1 cellular context compared by ENCODE assay signal in genomic region chr1:63969461-63969893, GRCh38.
TF ChIP-seq lines count a peak whose summit lies in the region.

No MANE protein-coding gene starts in this region.

TF ChIP-seq in WTC11, 78 proteins besides CTCF, POLR2A, EP300 and RAD21 (continued from another document):
- TF ChIP-seq, protein P1, sequence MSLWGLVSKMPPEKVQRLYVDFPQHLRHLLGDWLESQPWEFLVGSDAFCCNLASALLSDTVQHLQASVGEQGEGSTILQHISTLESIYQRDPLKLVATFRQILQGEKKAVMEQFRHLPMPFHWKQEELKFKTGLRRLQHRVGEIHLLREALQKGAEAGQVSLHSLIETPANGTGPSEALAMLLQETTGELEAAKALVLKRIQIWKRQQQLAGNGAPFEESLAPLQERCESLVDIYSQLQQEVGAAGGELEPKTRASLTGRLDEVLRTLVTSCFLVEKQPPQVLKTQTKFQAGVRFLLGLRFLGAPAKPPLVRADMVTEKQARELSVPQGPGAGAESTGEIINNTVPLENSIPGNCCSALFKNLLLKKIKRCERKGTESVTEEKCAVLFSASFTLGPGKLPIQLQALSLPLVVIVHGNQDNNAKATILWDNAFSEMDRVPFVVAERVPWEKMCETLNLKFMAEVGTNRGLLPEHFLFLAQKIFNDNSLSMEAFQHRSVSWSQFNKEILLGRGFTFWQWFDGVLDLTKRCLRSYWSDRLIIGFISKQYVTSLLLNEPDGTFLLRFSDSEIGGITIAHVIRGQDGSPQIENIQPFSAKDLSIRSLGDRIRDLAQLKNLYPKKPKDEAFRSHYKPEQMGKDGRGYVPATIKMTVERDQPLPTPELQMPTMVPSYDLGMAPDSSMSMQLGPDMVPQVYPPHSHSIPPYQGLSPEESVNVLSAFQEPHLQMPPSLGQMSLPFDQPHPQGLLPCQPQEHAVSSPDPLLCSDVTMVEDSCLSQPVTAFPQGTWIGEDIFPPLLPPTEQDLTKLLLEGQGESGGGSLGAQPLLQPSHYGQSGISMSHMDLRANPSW (CRISPR knock-in tag; conservative IDR thresholded peaks at IDR 0.05; ENCODE audit: low read depth): no peak
- TF ChIP-seq TCF7 (CRISPR knock-in tag; IDR thresholded peaks at IDR 0.05; ENCODE audit: low read depth) (no peak), ZNF396 (CRISPR knock-in tag; IDR thresholded peaks at IDR 0.05; ENCODE audit: borderline replicate concordance) (no peak), GTF2I (CRISPR knock-in tag; conservative IDR thresholded peaks at IDR 0.05) (no peak), NFYB (CRISPR knock-in tag; conservative IDR thresholded peaks at IDR 0.05; ENCODE audit: low read depth) (no peak), CREM (CRISPR knock-in tag; IDR thresholded peaks at IDR 0.05) (no peak)
